9 cellular contexts compared by ENCODE assay signal in the genomic region with DNA sequence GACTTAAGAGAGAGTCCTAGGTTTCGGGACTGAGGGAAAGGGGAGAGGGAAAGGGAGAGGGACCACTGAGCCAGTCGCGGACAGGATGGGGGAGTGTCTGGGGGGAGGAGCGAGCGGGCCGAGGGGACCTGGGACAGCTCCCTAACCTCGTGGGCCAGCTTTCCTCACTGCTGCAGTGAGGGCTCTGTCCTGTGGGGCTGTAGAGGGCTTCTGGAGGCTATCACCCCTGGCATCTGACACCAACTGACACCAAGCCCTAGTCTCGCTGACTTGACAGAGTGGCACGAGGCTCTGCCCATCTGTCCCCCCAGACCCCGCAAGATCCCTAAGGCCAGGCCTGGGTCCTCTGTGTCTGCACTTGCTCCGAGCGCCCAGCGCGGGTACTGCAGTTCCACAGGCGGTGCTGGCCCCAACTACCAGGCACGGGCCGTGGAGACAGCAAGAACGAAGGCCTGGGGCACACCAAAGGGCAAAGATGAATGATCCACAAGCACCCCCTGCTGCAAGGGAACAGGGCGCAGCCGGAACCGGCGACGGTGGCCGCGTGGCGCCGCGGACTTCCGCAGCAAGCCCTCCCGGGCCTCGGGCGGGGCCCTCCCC. TPM values are rescaled to one million over a fixed set of nuclear protein-coding genes. Genes with fewer than 3 reads are reported as not detected.
DNase-seq lines count a peak whose midpoint lies in the region; ATAC-seq and TF ChIP-seq lines count a peak whose summit lies in the region.
"Had no signal": no experiment of that assay in that cellular context is flagged by ENCODE, and none has a peak within 500 bp of the region (broad histone marks: within the 10 kb centered on the region; RNA-seq: fewer than 3 reads in every experiment).

No MANE protein-coding gene starts in this region.

- H3K9me3 ChIP-seq in Peyer's patch = no peaks in the 10 kb centered on the region
- H3K9me3 ChIP-seq in right lobe of liver = no peaks in the 10 kb centered on the region

- TF ChIP-seq POLR2A in Peyer's patch (IDR thresholded peaks at IDR 0.05) (no peak), right lobe of liver (IDR thresholded peaks at IDR 0.05) (no peak)

- H3K4me3 ChIP-seq in Peyer's patch (peak overlapping the region; percentile 57 to 81 (median 60)), right lobe of liver (peak overlapping the region; percentile 57 to 67 (median 65))

- H3K27me3 Mint-ChIP-seq in stimulated activated naive CD8-positive, alpha-beta T cell treated with anti-CD3 and anti-CD28 coated beads, Interleukin-15, Interleukin-2, amounts not matched to agents 100 ng/mL and 50 ng/mL, for 24 hours = no peaks in the 10 kb centered on the region

- DNase-seq in AML-193 (lab: John Stamatoyannopoulos, UW) (peak; percentile 3 to 13), Peyer's patch (peak in 2 of 3 donors; percentile 22 to 71), cerebellar cortex (ENCODE audit: low spot score) (peak; percentile 2), right lobe of liver (peak in 1 of 3 donors; percentile 47), cortex of kidney (lab: John Stamatoyannopoulos, UW) (no peak)

- no peaks in the 10 kb centered on the region for H3K9me3 Mint-ChIP-seq in stimulated activated naive CD8-positive, alpha-beta T cell treated with anti-CD3 and anti-CD28 coated beads, Interleukin-15, Interleukin-2, amounts not matched to agents 100 ng/mL and 50 ng/mL, for 24 hours

- ATAC-seq in GM18519 (IDR thresholded peaks at IDR 0.05; ENCODE audit: low FRiP score, unreplicated experiment) = peak; percentile 23
- peak; percentile 33 for ATAC-seq in HG02973 (IDR thresholded peaks at IDR 0.05; ENCODE audit: unreplicated experiment)
- ATAC-seq in right lobe of liver = peak; percentile 9 to 32 (median 24)

- TF ChIP-seq CTCF in Peyer's patch (IDR thresholded peaks at IDR 0.05) (peak in 3 of 6 experiments; percentile 18 to 33 (median 22)), right lobe of liver (IDR thresholded peaks at IDR 0.05) (no peak)

- intact Hi-C loops in right lobe of liver (cut with DNase I) = no loop called here

- H3K4me3 Mint-ChIP-seq in stimulated activated naive CD8-positive, alpha-beta T cell treated with anti-CD3 and anti-CD28 coated beads, Interleukin-15, Interleukin-2, amounts not matched to agents 100 ng/mL and 50 ng/mL, for 24 hours = peak overlapping the region; percentile 85

- peak overlapping the region; percentile 76 for H3K27ac Mint-ChIP-seq in stimulated activated naive CD8-positive, alpha-beta T cell treated with anti-CD3 and anti-CD28 coated beads, Interleukin-15, Interleukin-2, amounts not matched to agents 100 ng/mL and 50 ng/mL, for 24 hours

- H3K27ac ChIP-seq in Peyer's patch (peak overlapping the region; percentile 64 to 83 (median 72)), right lobe of liver (no peak overlapping the region)

- no peaks in the 10 kb centered on the region for H3K36me3 ChIP-seq in Peyer's patch
- H3K36me3 ChIP-seq in right lobe of liver = no peaks in the 10 kb centered on the region

- H3K4me1 ChIP-seq in Peyer's patch (peaks cover 0 to 13% (median 0%) of the 10 kb centered on the region in 4 donors), right lobe of liver (no peaks in the 10 kb centered on the region)

- peaks cover 7% of the 10 kb centered on the region for H3K4me1 Mint-ChIP-seq in stimulated activated naive CD8-positive, alpha-beta T cell treated with anti-CD3 and anti-CD28 coated beads, Interleukin-15, Interleukin-2, amounts not matched to agents 100 ng/mL and 50 ng/mL, for 24 hours (ENCODE audit: low read depth)

- H3K36me3 Mint-ChIP-seq in stimulated activated naive CD8-positive, alpha-beta T cell treated with anti-CD3 and anti-CD28 coated beads, Interleukin-15, Interleukin-2, amounts not matched to agents 100 ng/mL and 50 ng/mL, for 24 hours (ENCODE audit: low read depth) = peaks cover 8% of the 10 kb centered on the region

- H3K27me3 ChIP-seq in Peyer's patch (no peaks in the 10 kb centered on the region), right lobe of liver (no peaks in the 10 kb centered on the region)

- 20% methylated on average over 6 of the region's 32 CpGs for WGBS in right lobe of liver (ENCODE audit: insufficient coverage, low coverage, low lambda C conversion rate, missing lambda C conversion rate)

RNA-seq across cellular contexts. Expression of gene HAUS7, which starts 0.5 kb away (rescaled TPM):
- total RNA-seq in Peyer's patch = 100 to 1,000 TPM in 1 of 4 donors, 10 to 100 TPM in 2, 1 to 10 TPM in 1; 8.2 to 156 (median 16.0) TPM
- 10 to 100 TPM in 1 of 6 experiments, 1 to 10 TPM in 5; 5.6 to 14.9 (median 8.8) TPM for total RNA-seq in right lobe of liver

RNA-seq across cellular contexts. Expression of gene TREX2, which starts 24.1 kb away (rescaled TPM):
- total RNA-seq in Peyer's patch (1 to 10 TPM in 3 of 4 donors, not detected in 1; 1.1 to 3.1 (median 3.0) TPM), right lobe of liver (under 1 TPM in 4 of 6 experiments, not detected in 2; 0.18 to 0.46 (median 0.23) TPM)

RNA-seq across cellular contexts. Expression of gene BGN, which starts 24.9 kb away (rescaled TPM):
- total RNA-seq in Peyer's patch (10 to 100 TPM in 3 of 4 donors, 1 to 10 TPM in 1; 2.5 to 28.9 (median 11.7) TPM), right lobe of liver (100 to 1,000 TPM in 4 of 6 experiments, 10 to 100 TPM in 2; 57.0 to 161 (median 122) TPM)

RNA-seq across cellular contexts. Expression of gene ATP2B3, which starts 47.5 kb away (rescaled TPM):
- total RNA-seq in Peyer's patch (not detected), right lobe of liver (under 1 TPM in 1 of 6 experiments, not detected in 5; 0.07 TPM)
- total RNA-seq: subcutaneous adipose tissue had no signal

RNA-seq across cellular contexts. Expression of gene ZFP92, which starts 58.6 kb away (rescaled TPM):
- total RNA-seq in Peyer's patch = 1 to 10 TPM in 1 of 4 donors, under 1 TPM in 3; 0.19 to 2.3 (median 0.81) TPM
- total RNA-seq in right lobe of liver = 1 to 10 TPM in 1 of 6 experiments, under 1 TPM in 5; 0.31 to 1.4 (median 0.41) TPM

Comparison
In these comparisons a context has a peak if more than half of its experiments do, and no peak if none do; other contexts are left out.
1. H3K27ac ChIP-seq: peak in Peyer's patch (4 of 4); none in right lobe of liver (0 of 3).
2. Peak in every context shown above with its lines, with median percentiles within 50 percentile points of each other: ATAC-seq.